ENCODE assay signal across 1 cellular context in the genomic region with DNA sequence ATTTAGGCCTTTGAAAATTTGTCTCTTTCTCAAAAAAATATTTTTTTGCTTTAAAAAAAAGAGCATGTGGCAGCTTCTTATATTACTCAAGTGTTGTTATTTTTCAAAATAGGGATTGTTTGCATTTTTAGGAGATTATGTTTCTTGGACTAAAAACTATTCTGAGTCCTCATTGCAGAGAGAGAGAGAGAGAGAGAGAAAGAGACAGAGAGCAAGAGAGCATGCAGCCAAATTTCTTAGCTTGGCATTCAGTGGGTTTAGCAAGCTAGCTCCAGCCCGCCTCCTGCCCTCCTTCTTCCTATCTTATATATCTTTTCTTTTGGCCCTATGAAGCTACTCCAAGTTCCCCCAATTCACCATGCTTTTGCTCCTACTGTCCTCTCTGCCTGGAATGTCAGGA.
TF ChIP-seq lines count a peak whose summit lies in the region.

No MANE protein-coding gene starts in this region.

TF ChIP-seq in HepG2, 621 proteins besides CTCF, POLR2A, EP300 and RAD21 (continued from another document):
- TF ChIP-seq, protein P1, sequence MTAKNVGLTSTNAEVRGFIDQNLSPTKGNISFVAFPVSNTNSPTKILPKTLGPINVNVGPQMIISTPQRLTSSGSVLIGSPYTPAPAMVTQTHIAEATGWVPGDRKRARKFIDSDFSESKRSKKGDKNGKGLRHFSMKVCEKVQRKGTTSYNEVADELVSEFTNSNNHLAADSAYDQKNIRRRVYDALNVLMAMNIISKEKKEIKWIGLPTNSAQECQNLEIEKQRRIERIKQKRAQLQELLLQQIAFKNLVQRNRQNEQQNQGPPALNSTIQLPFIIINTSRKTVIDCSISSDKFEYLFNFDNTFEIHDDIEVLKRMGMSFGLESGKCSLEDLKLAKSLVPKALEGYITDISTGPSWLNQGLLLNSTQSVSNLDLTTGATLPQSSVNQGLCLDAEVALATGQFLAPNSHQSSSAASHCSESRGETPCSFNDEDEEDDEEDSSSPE (CRISPR knock-in tag; IDR thresholded peaks at IDR 0.05): no peak
- TF ChIP-seq ZNF430 (CRISPR knock-in tag; IDR thresholded peaks at IDR 0.05) (no peak), MLLT10 (CRISPR knock-in tag; IDR thresholded peaks at IDR 0.05) (no peak), TBX2 (CRISPR knock-in tag; IDR thresholded peaks at IDR 0.05; ENCODE audit: borderline replicate concordance) (no peak)
- TF ChIP-seq, protein P2, sequence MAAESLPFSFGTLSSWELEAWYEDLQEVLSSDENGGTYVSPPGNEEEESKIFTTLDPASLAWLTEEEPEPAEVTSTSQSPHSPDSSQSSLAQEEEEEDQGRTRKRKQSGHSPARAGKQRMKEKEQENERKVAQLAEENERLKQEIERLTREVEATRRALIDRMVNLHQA (CRISPR knock-in tag; IDR thresholded peaks at IDR 0.05): no peak
- TF ChIP-seq, protein P3, sequence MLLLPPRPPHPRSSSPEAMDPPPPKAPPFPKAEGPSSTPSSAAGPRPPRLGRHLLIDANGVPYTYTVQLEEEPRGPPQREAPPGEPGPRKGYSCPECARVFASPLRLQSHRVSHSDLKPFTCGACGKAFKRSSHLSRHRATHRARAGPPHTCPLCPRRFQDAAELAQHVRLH (CRISPR knock-in tag; IDR thresholded peaks at IDR 0.05; ENCODE audit: borderline replicate concordance, low read depth): no peak
